ENCODE assay signal across 10 cellular contexts in the genomic region with DNA sequence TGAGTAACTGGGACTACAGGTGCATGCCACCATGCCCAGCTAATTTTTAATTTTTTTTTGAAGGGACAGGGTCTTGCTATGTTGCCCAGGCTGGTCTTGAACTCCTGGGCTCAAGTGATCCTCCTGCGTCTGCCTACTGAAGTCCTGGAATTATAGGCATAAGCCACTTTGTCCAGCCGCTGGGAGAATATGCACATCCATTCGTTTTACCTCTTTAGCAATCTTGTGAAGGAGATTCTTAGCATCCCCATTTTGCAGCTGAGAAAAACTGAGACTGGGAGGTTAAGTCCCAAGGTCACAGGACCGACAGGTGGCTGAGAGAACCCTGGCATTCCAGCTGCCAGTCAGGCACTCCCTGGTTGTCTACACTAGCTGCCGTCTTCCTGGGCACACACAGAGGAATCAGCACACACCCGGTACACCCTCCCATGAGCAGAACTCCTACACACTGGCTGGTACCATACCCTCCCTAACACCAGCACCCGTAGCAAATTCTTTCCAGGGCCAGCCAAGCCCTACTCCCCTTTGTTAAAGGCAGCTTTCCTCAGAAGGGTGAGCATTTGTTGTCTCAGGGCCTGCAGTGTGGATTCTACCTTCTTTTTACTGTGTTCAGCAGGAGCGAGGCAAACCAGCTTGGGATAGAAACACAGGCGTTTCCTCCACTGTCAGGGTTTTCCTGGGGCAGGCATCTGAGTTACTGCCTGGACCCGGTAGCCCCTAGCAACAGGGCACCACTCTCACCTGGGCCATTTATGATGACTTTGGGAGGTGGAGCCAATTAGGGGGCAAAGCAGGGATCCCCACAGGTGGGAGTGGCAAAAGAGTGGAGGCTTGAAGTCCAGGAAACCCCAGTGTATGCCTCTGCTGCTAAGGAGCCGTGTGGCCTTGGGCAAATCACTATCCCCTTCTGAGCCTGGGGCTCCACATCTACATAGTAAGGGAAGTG.
DNase-seq lines count a peak whose midpoint lies in the region; ATAC-seq, FAIRE-seq and TF ChIP-seq lines count a peak whose summit lies in the region.
"Had no signal": no experiment of that assay in that cellular context is flagged by ENCODE, and none has a peak within 500 bp of the region (broad histone marks: within the 10 kb centered on the region; RNA-seq: fewer than 3 reads in every experiment).

No MANE protein-coding gene starts in this region.

- H3K4me3 Mint-ChIP-seq in HFFc6, result no peak overlapping the region
- peak overlapping the region in 6 of 10 donors; percentile 15 to 91 (median 66) for H3K4me3 Mint-ChIP-seq in naive thymus-derived CD8-positive, alpha-beta T cell

- no peaks in the 10 kb centered on the region for H4K20me1 ChIP-seq in BLaER1 treated with 17β-estradiol and CSF1 and Interleukin-3, amounts not matched to agents 10 nM and 100 nM
- H4K20me1 ChIP-seq in K562 (replicated peaks; ENCODE audit: control insufficient read depth, insufficient read depth, low read length), result no peaks in the 10 kb centered on the region

- no peaks in the 10 kb centered on the region for H3K9me3 ChIP-seq in BLaER1 treated with 17β-estradiol and CSF1 and Interleukin-3, amounts not matched to agents 10 nM and 100 nM (replicated peaks in 1 of 11)
- no peaks in the 10 kb centered on the region for H3K9me3 ChIP-seq in K562 (replicated peaks; ENCODE audit: control insufficient read depth, insufficient read depth, low read depth, low read length)
- no peaks in the 10 kb centered on the region for H3K9me3 ChIP-seq in testis
- no peaks in the 10 kb centered on the region for H3K9me3 ChIP-seq in MG63
- H3K9me3 ChIP-seq: HAP-1 had no signal

- peak overlapping the region in 10 of 11 experiments; percentile 90 to 100 (median 99); a peak in 19 of 22 replicates for H3K27ac ChIP-seq in BLaER1 treated with 17β-estradiol and CSF1 and Interleukin-3, amounts not matched to agents 10 nM and 100 nM
- H3K27ac ChIP-seq in K562 (ENCODE audit: extremely low read depth, low read depth, low read length), result peak overlapping the region; percentile 70; the same call in 2 of the 3 replicates
- H3K27ac ChIP-seq in testis, result peak overlapping the region in 1 of 2 donors; percentile 41

- CTCF ChIA-PET in K562 (lab: Yijun Ruan, JAX; ENCODE audit: low intra/inter-chr PET ratio), result no interaction called here

- H3K9me3 Mint-ChIP-seq in HFFc6, result no peaks in the 10 kb centered on the region
- no peaks in the 10 kb centered on the region for H3K9me3 Mint-ChIP-seq in naive thymus-derived CD8-positive, alpha-beta T cell

- no peak for ATAC-seq in K562
- ATAC-seq in naive thymus-derived CD8-positive, alpha-beta T cell, result no peak

- TF ChIP-seq CTCF in HFFc6 (IDR thresholded peaks at IDR 0.05) (no peak), K562 (IDR thresholded peaks at IDR 0.05 in 2 of 3, conservative IDR thresholded peaks at IDR 0.05 in 1 of 3; ENCODE audit: insufficient read depth in 2 of 3, low read depth in 1 of 3, low read length in 3 of 3) (no peak), testis (IDR thresholded peaks at IDR 0.05) (no peak)

- no TSS peak for BruUV-seq in K562 (replicated peaks; lab: Mats Ljungman, UMichigan)

- in situ Hi-C loops in K562 (cut with MboI), result no loop called here

- H3K79me2 ChIP-seq in K562 (ENCODE audit: control insufficient read depth, insufficient read depth, low read length), result no peaks in the 10 kb centered on the region

- H3K4me1 Mint-ChIP-seq in HFFc6 (ENCODE audit: low read depth), result peaks cover 95% of the 10 kb centered on the region
- H3K4me1 Mint-ChIP-seq in naive thymus-derived CD8-positive, alpha-beta T cell, result peaks cover 30 to 92% (median 86%) of the 10 kb centered on the region in 4 donors

- TF ChIP-seq POLR2A in K562 (conservative IDR thresholded peaks at IDR 0.05) (no peak), testis (IDR thresholded peaks at IDR 0.05) (no peak)

- no peaks in the 10 kb centered on the region for H3K9me1 ChIP-seq in K562 (ENCODE audit: control insufficient read depth, insufficient read depth, low read length)

- H3K27ac Mint-ChIP-seq in HFFc6, result peak overlapping the region; percentile 93
- H3K27ac Mint-ChIP-seq in naive thymus-derived CD8-positive, alpha-beta T cell, result peak overlapping the region in 9 of 10 donors; percentile 61 to 99 (median 93)

- TF ChIP-seq EP300 in K562 (IDR thresholded peaks at IDR 0.05; ENCODE audit: low read length), result no peak

- DNase-seq in HFFc6, result no peak
- DNase-seq in K562 (ENCODE audit: extremely low read depth in 1 of 4, low spot score in 3 of 4), result no peak
- peak in 1 of 10 donors; percentile 47 for DNase-seq in naive thymus-derived CD8-positive, alpha-beta T cell
- DNase-seq in NOMO-1 treated with DMSO at 0.1 percent for 48 hours (lab: John Stamatoyannopoulos, UW; ENCODE audit: unreplicated experiment), result no peak
- no peak for DNase-seq in testis
- DNase-seq in iPS-NIHi11 (ENCODE audit: low spot score), result no peak
- DNase-seq in MG63, result no peak
- DNase-seq: stimulated activated CD4-positive, alpha-beta T cell treated with anti-CD3 and anti-CD28 coated beads, Interleukin-1b, Interleukin-23, amount 100 ng/mL, for 48 hours had no signal

- peaks cover 0 to 4% (median 0%) of the 10 kb centered on the region in 11 experiments; a peak in 1 of 22 replicates for H3K27me3 ChIP-seq in BLaER1 treated with 17β-estradiol and CSF1 and Interleukin-3, amounts not matched to agents 10 nM and 100 nM
- H3K27me3 ChIP-seq in K562 (ENCODE audit: control insufficient read depth in 2 of 2, insufficient read depth in 2 of 2, low read length in 2 of 2) (no peaks in the 10 kb centered on the region), testis (no peaks in the 10 kb centered on the region), MG63 (no peaks in the 10 kb centered on the region)

- POLR2A ChIA-PET in K562 (lab: Yijun Ruan, JAX), result interaction anchor here (0.7 to 1.7 kb wide), 2 partner anchors 63 to 69 kb away, joined by 3 to 4 read pairs; no protein-coding TSS in a partner anchor
- POLR2A ChIA-PET in naive thymus-derived CD8-positive, alpha-beta T cell (lab: Charles Lee), result interaction anchor here (0.5 to 1.7 kb wide), 16 partner anchors 11 to 91 kb away, joined by 3 to 8 read pairs (median 3); partner anchors contain the start of gene IRF2BPL

- H3K4me3 ChIP-seq in BLaER1 treated with 17β-estradiol and CSF1 and Interleukin-3, amounts not matched to agents 10 nM and 100 nM, result no peak overlapping the region
- no peak overlapping the region for H3K4me3 ChIP-seq in K562
- H3K4me3 ChIP-seq in testis, result no peak overlapping the region
- no peak overlapping the region for H3K4me3 ChIP-seq in MG63
- H3K4me3 ChIP-seq: HAP-1 had no signal

- H3K36me3 Mint-ChIP-seq in HFFc6 (ENCODE audit: low read depth), result no peaks in the 10 kb centered on the region
- H3K36me3 Mint-ChIP-seq in naive thymus-derived CD8-positive, alpha-beta T cell, result no peaks in the 10 kb centered on the region

- H3K4me1 ChIP-seq in BLaER1 treated with 17β-estradiol and CSF1 and Interleukin-3, amounts not matched to agents 10 nM and 100 nM, result peaks cover 77 to 94% (median 92%) of the 10 kb centered on the region in 10 experiments
- H3K4me1 ChIP-seq in K562 (replicated peaks in 1 of 2; ENCODE audit: control insufficient read depth in 2 of 2, insufficient read depth in 2 of 2, low read length in 2 of 2) (peaks cover 60 to 69% of the 10 kb centered on the region in 2 experiments), testis (peaks cover 56% of the 10 kb centered on the region)

- peak overlapping the region; percentile 95 for H2AFZ ChIP-seq in K562 (ENCODE audit: low read depth, low read length)

- intact Hi-C loops in K562 (cut with micrococcal nuclease), result loop anchor here (5.0 kb wide), 1 partner anchor 41 kb away; no protein-coding TSS in a partner anchor
- intact Hi-C loops in testis (cut with DNase I; ENCODE audit: low total_unique reads), result no loop called here

- no peak for TF ChIP-seq RAD21 in K562 (CRISPR knock-in tag; conservative IDR thresholded peaks at IDR 0.05 in 1 of 2, IDR thresholded peaks at IDR 0.05 in 1 of 2)

- H3K27me3 Mint-ChIP-seq in HFFc6 (ENCODE audit: insufficient read depth), result peaks cover 2% of the 10 kb centered on the region; the same call in 1 of the 2 replicates
- H3K27me3 Mint-ChIP-seq in naive thymus-derived CD8-positive, alpha-beta T cell, result no peaks in the 10 kb centered on the region

- WGBS in K562 (ENCODE audit: insufficient coverage, low coverage, missing lambda C conversion rate), result 74% methylated on average over 10 of the region's 11 CpGs
- WGBS in testis, 2 donors, result 70 to 76% methylated on average over 10 to 11 of the region's 11 CpGs

- peak overlapping the region; percentile 82 to 97 (median 93) for H3K4me2 ChIP-seq in BLaER1 treated with 17β-estradiol and CSF1 and Interleukin-3, amounts not matched to agents 10 nM and 100 nM
- peak overlapping the region; percentile 10; the same call in 1 of the 2 replicates for H3K4me2 ChIP-seq in K562 (ENCODE audit: insufficient read depth, low read length)

- peak overlapping the region in 10 of 11 experiments; percentile 83 to 98 (median 94); a peak in 14 of 22 replicates for H3K9ac ChIP-seq in BLaER1 treated with 17β-estradiol and CSF1 and Interleukin-3, amounts not matched to agents 10 nM and 100 nM
- peak overlapping the region in 1 of 2 experiments; percentile 35; a peak in 1 of 4 replicates for H3K9ac ChIP-seq in K562 (ENCODE audit: insufficient read depth in 1 of 2, low read depth in 2 of 2, low read length in 2 of 2)

- H3K36me3 ChIP-seq in BLaER1 treated with 17β-estradiol and CSF1 and Interleukin-3, amounts not matched to agents 10 nM and 100 nM, result no peaks in the 10 kb centered on the region
- H3K36me3 ChIP-seq in K562 (ENCODE audit: control insufficient read depth, insufficient read depth, low read length), result no peaks in the 10 kb centered on the region
- H3K36me3 ChIP-seq in testis (ENCODE audit: low read depth, missing control alignments), result no peaks in the 10 kb centered on the region
- no peaks in the 10 kb centered on the region for H3K36me3 ChIP-seq in MG63
- H3K36me3 ChIP-seq: HAP-1 had no signal

- no peak for FAIRE-seq in K562 (lab: Jason Lieb, UNC)
